8 cellular contexts compared by ENCODE assay signal in genomic region chr1:146409402-146409801, GRCh38.
A peak's percentile ranks its signal among the peaks of the same experiment; 100 is the strongest.
DNase-seq lines count a peak whose midpoint lies in the region; ATAC-seq, FAIRE-seq and TF ChIP-seq lines count a peak whose summit lies in the region.
"Not testable (repeated sequence)": the region's sequence is repeated elsewhere in the genome, so short reads cannot be mapped to it uniquely, and the experiment has no call there.

No MANE protein-coding gene starts in this region.

- TF ChIP-seq CTCF in CD8-positive, alpha-beta T cell (IDR thresholded peaks at IDR 0.05), result not testable (repeated sequence)

- H3K4me3 Mint-ChIP-seq in CD8-positive, alpha-beta T cell, result peak overlapping the region; percentile 68
- not testable (repeated sequence) for H3K4me3 Mint-ChIP-seq in activated T-cell treated with anti-CD3 and anti-CD28 coated beads, Interleukin-2, amount 50 U/mL, for 4 hours

- H3K9me3 Mint-ChIP-seq in CD8-positive, alpha-beta T cell; activated T-cell treated with anti-CD3 and anti-CD28 coated beads, Interleukin-2, amount 50 U/mL, for 4 hours: not testable (repeated sequence)

- WGBS in small intestine, 3 donors, result 24% methylated on average over 6 of the region's 18 CpGs; no CpG with 5 or more reads in 2 of the 3 donors

- POLR2A ChIA-PET in CD8-positive, alpha-beta T cell (lab: Charles Lee), result not testable (repeated sequence)

- H3K36me3 Mint-ChIP-seq in CD8-positive, alpha-beta T cell; activated T-cell treated with anti-CD3 and anti-CD28 coated beads, Interleukin-2, amount 50 U/mL, for 4 hours (ENCODE audit: insufficient read depth): not testable (repeated sequence)

- peak; percentile 76 for ATAC-seq in CD8-positive, alpha-beta T cell
- ATAC-seq in HG02759 (IDR thresholded peaks at IDR 0.05; ENCODE audit: unreplicated experiment), result peak; percentile 55
- peak; percentile 71 to 78 for ATAC-seq in activated T-cell treated with anti-CD3 and anti-CD28 coated beads, Interleukin-2, amount 50 U/mL, for 4 hours
- ATAC-seq in left cardiac atrium, result peak; percentile 96 to 100

- intact Hi-C loops in CD8-positive, alpha-beta T cell (cut with DNase I, micrococcal nuclease); left cardiac atrium (cut with DNase I): not testable (repeated sequence)

- CTCF ChIA-PET in CD8-positive, alpha-beta T cell (lab: Charles Lee), result not testable (repeated sequence)

- peaks cover 14% of the 10 kb centered on the region for H3K4me1 Mint-ChIP-seq in CD8-positive, alpha-beta T cell (ENCODE audit: low read depth)
- peaks cover 10% of the 10 kb centered on the region for H3K4me1 Mint-ChIP-seq in activated T-cell treated with anti-CD3 and anti-CD28 coated beads, Interleukin-2, amount 50 U/mL, for 4 hours (ENCODE audit: low read depth)

- H3K4me1 ChIP-seq in CD8-positive, alpha-beta T cell (ENCODE audit: insufficient read depth, low read length); small intestine (ENCODE audit: control insufficient read depth in 2 of 2, insufficient read depth in 1 of 2, low read depth in 1 of 2, low read length in 1 of 2): not testable (repeated sequence)

- not testable (repeated sequence) for H3K9me3 ChIP-seq in CD8-positive, alpha-beta T cell (ENCODE audit: low read length); small intestine (ENCODE audit: control insufficient read depth, low read depth)

- peak overlapping the region; percentile 44 for H3K27ac ChIP-seq in CD8-positive, alpha-beta T cell (ENCODE audit: low read depth, low read length)
- H3K27ac ChIP-seq in small intestine (ENCODE audit: low read depth in 1 of 2, low read length in 1 of 2), result not testable (repeated sequence)

- H3K27ac Mint-ChIP-seq in CD8-positive, alpha-beta T cell, result peak overlapping the region; percentile 93

- FAIRE-seq in small intestine (lab: Jason Lieb, UNC), result not testable (repeated sequence)

- H3K27me3 ChIP-seq in CD8-positive, alpha-beta T cell (ENCODE audit: insufficient read depth, low read length); small intestine (ENCODE audit: control insufficient read depth in 2 of 2, insufficient read depth in 2 of 2, low read length in 2 of 2): not testable (repeated sequence)

- DNase-seq in CD8-positive, alpha-beta T cell, result peak in 1 of 7 experiments; percentile 41
- peak; percentile 84 for DNase-seq in NCI-H526 treated with DMSO at 0.1 percent for 48 hours (lab: John Stamatoyannopoulos, UW)
- not testable (repeated sequence) for DNase-seq in activated T-cell treated with anti-CD3 and anti-CD28 coated beads, Interleukin-2, amount 50 U/mL, for 4 hours; left cardiac atrium
- DNase-seq in cerebellar cortex (ENCODE audit: low spot score), result peak; percentile 93
- DNase-seq in mucosa of gallbladder (ENCODE audit: low spot score), result peak; percentile 67
- DNase-seq in small intestine, result peak; percentile 43

- not testable (repeated sequence) for H3K27me3 Mint-ChIP-seq in CD8-positive, alpha-beta T cell (ENCODE audit: low read depth); activated T-cell treated with anti-CD3 and anti-CD28 coated beads, Interleukin-2, amount 50 U/mL, for 4 hours (ENCODE audit: low read depth)

- H3K4me3 ChIP-seq in CD8-positive, alpha-beta T cell (ENCODE audit: low read depth, low read length); small intestine (ENCODE audit: low read depth in 1 of 2, low read length in 2 of 2): not testable (repeated sequence)

- not testable (repeated sequence) for H3K36me3 ChIP-seq in CD8-positive, alpha-beta T cell (ENCODE audit: insufficient read depth, low read length); small intestine (ENCODE audit: control insufficient read depth in 2 of 2, insufficient read depth in 2 of 2, low read length in 2 of 2)
